Comparison of ENCODE assay signal across 1 cellular context in genomic region chr6:168274046-168274952, GRCh38.
TF ChIP-seq lines count a peak whose summit lies in the region.

No MANE protein-coding gene starts in this region.

TF ChIP-seq in HepG2, 621 proteins besides CTCF, POLR2A, EP300 and RAD21 (continued from another document and continues in another):
- 0 out of 2 replicates have a peak, but pooled peaks have one; percentile 55 for TF ChIP-seq ZNF276 (CRISPR knock-in tag; IDR thresholded peaks at IDR 0.05; ENCODE audit: low read depth)
- TF ChIP-seq ZFP1 (CRISPR knock-in tag; IDR thresholded peaks at IDR 0.05): peak; percentile 40; the same call in 1 of the 2 replicates
- TF ChIP-seq PHF21A (CRISPR knock-in tag; IDR thresholded peaks at IDR 0.05): peak; percentile 86
- no peak for TF ChIP-seq RNF2 (conservative IDR thresholded peaks at IDR 0.05; ENCODE audit: low read depth)
- peak; percentile 81; the same call in 1 of the 2 replicates for TF ChIP-seq TFDP2 (CRISPR knock-in tag; IDR thresholded peaks at IDR 0.05)
- TF ChIP-seq KDM5B (CRISPR knock-in tag; IDR thresholded peaks at IDR 0.05; ENCODE audit: borderline replicate concordance): peak; percentile 15; the same call in 1 of the 2 replicates
- no peak for TF ChIP-seq ZBTB1 (CRISPR knock-in tag; IDR thresholded peaks at IDR 0.05; ENCODE audit: borderline replicate concordance)
- no peak for TF ChIP-seq SMARCE1 (IDR thresholded peaks at IDR 0.05; ENCODE audit: borderline replicate concordance)
- peak; percentile 66 for TF ChIP-seq KDM4B (CRISPR knock-in tag; IDR thresholded peaks at IDR 0.05)
- no peak for TF ChIP-seq PHF20 (CRISPR knock-in tag; IDR thresholded peaks at IDR 0.05)
- TF ChIP-seq MYNN (CRISPR knock-in tag; IDR thresholded peaks at IDR 0.05; ENCODE audit: low read depth): no peak
- TF ChIP-seq ZNF12 (CRISPR knock-in tag; IDR thresholded peaks at IDR 0.05): 0 out of 2 replicates have a peak, but pooled peaks have one; percentile 33
- TF ChIP-seq MLLT10 (CRISPR knock-in tag; IDR thresholded peaks at IDR 0.05): no peak
- TF ChIP-seq ZFY (CRISPR knock-in tag; IDR thresholded peaks at IDR 0.05): peak; percentile 81
- peak; percentile 66 for TF ChIP-seq CBX5 (CRISPR knock-in tag; IDR thresholded peaks at IDR 0.05; ENCODE audit: borderline replicate concordance)
- TF ChIP-seq ZBTB7B (CRISPR knock-in tag; IDR thresholded peaks at IDR 0.05): peak; percentile 81; the same call in 1 of the 2 replicates
- peak; percentile 70 for TF ChIP-seq POLR2G (IDR thresholded peaks at IDR 0.05; ENCODE audit: low read depth, low read length)
- 0 out of 2 replicates have a peak, but pooled peaks have one; percentile 50 for TF ChIP-seq AHDC1 (CRISPR knock-in tag; IDR thresholded peaks at IDR 0.05; ENCODE audit: borderline replicate concordance)
- peak; percentile 25; the same call in 1 of the 2 replicates for TF ChIP-seq TAF1 (CRISPR knock-in tag; IDR thresholded peaks at IDR 0.05)
- peak; percentile 59; the same call in 1 of the 2 replicates for TF ChIP-seq YEATS4 (CRISPR knock-in tag; IDR thresholded peaks at IDR 0.05; ENCODE audit: borderline replicate concordance)
- peak; percentile 36; the same call in 1 of the 2 replicates for TF ChIP-seq NFYC (CRISPR knock-in tag; IDR thresholded peaks at IDR 0.05)
- 0 out of 2 replicates have a peak, but pooled peaks have one; percentile 10 for TF ChIP-seq TFE3 (CRISPR knock-in tag; IDR thresholded peaks at IDR 0.05)
- no peak for TF ChIP-seq ZNF20 (CRISPR knock-in tag; IDR thresholded peaks at IDR 0.05)
- no peak for TF ChIP-seq RFX1 (IDR thresholded peaks at IDR 0.05)
- TF ChIP-seq ZNF672 (CRISPR knock-in tag; IDR thresholded peaks at IDR 0.05): no peak
- TF ChIP-seq ZNF30 (CRISPR knock-in tag; IDR thresholded peaks at IDR 0.05): no peak
- 0 out of 2 replicates have a peak, but pooled peaks have one; percentile 73 for TF ChIP-seq BCL3 (CRISPR knock-in tag; IDR thresholded peaks at IDR 0.05)
- no peak; the same call in 1 of the 2 replicates for TF ChIP-seq THAP11 (CRISPR knock-in tag; IDR thresholded peaks at IDR 0.05)
- TF ChIP-seq NR2F6 (IDR thresholded peaks at IDR 0.05): peak; percentile 73
- TF ChIP-seq NR2F6 (CRISPR knock-in tag; IDR thresholded peaks at IDR 0.05): peak; percentile 85
- TF ChIP-seq ZNF280D (CRISPR knock-in tag; IDR thresholded peaks at IDR 0.05): no peak
- TF ChIP-seq HOXA3 (CRISPR knock-in tag; IDR thresholded peaks at IDR 0.05): peak; percentile 79; the same call in 1 of the 2 replicates
- peak; percentile 88; the same call in 1 of the 2 replicates for TF ChIP-seq ZNF510 (CRISPR knock-in tag; IDR thresholded peaks at IDR 0.05; ENCODE audit: low read depth)
- TF ChIP-seq NFYB (CRISPR knock-in tag; IDR thresholded peaks at IDR 0.05): no peak
- no peak for TF ChIP-seq ZNF850 (CRISPR knock-in tag; conservative IDR thresholded peaks at IDR 0.05)
- TF ChIP-seq MXD3 (CRISPR knock-in tag; IDR thresholded peaks at IDR 0.05): no peak
- TF ChIP-seq HOXA7 (CRISPR knock-in tag; IDR thresholded peaks at IDR 0.05): no peak
- TF ChIP-seq RXRB (CRISPR knock-in tag; IDR thresholded peaks at IDR 0.05; ENCODE audit: borderline replicate concordance): peak; percentile 80
- TF ChIP-seq ZNF34 (CRISPR knock-in tag; IDR thresholded peaks at IDR 0.05; ENCODE audit: borderline replicate concordance): peak; percentile 22; the same call in 1 of the 2 replicates
- 0 out of 2 replicates have a peak, but pooled peaks have one; percentile 10 for TF ChIP-seq ZNF770 (CRISPR knock-in tag; IDR thresholded peaks at IDR 0.05)
- TF ChIP-seq ZNF7 (CRISPR knock-in tag; IDR thresholded peaks at IDR 0.05): no peak
- peak; percentile 72; the same call in 1 of the 2 replicates for TF ChIP-seq ZNF589 (CRISPR knock-in tag; conservative IDR thresholded peaks at IDR 0.05)
- no peak; the same call in 1 of the 2 replicates for TF ChIP-seq ZNF512B (CRISPR knock-in tag; IDR thresholded peaks at IDR 0.05; ENCODE audit: borderline replicate concordance)
